1 cellular context compared by ENCODE assay signal in genomic region chr10:73625884-73626753, GRCh38.
TF ChIP-seq lines count a peak whose summit lies in the region.

No MANE protein-coding gene starts in this region.

TF ChIP-seq in HEK293, 187 proteins besides CTCF, POLR2A, EP300 and RAD21 (continued from another document):
- TF ChIP-seq ZBTB44 (tag by site-specific recombination; IDR thresholded peaks at IDR 0.05) (no peak), ZNF624 (tag by site-specific recombination; IDR thresholded peaks at IDR 0.05) (no peak), ZNF843 (tag by site-specific recombination; IDR thresholded peaks at IDR 0.05) (peak; percentile 57), ZEB2 (tag by site-specific recombination; IDR thresholded peaks at IDR 0.05) (peak; percentile 59), ZNF548 (tag by site-specific recombination; IDR thresholded peaks at IDR 0.05) (no peak), FEZF1 (tag by site-specific recombination; IDR thresholded peaks at IDR 0.05) (no peak), ZNF449 (tag by site-specific recombination; IDR thresholded peaks at IDR 0.05) (no peak), ZNF596 (tag by site-specific recombination; IDR thresholded peaks at IDR 0.05) (no peak), GFI1B (tag by site-specific recombination; IDR thresholded peaks at IDR 0.05) (no peak), ZNF561 (tag by site-specific recombination; IDR thresholded peaks at IDR 0.05; ENCODE audit: borderline replicate concordance) (peak; percentile 62; the same call in 1 of the 2 replicates), ZNF701 (tag by site-specific recombination; IDR thresholded peaks at IDR 0.05) (no peak), ZBTB11 (tag by site-specific recombination; conservative IDR thresholded peaks at IDR 0.05; ENCODE audit: low read depth) (0 out of 2 replicates have a peak, but pooled peaks have one; percentile 29), KLF8 (tag by site-specific recombination; IDR thresholded peaks at IDR 0.05) (peak; percentile 61; the same call in 1 of the 2 replicates), ZNF560 (tag by site-specific recombination; IDR thresholded peaks at IDR 0.05; ENCODE audit: borderline replicate concordance) (no peak), ZBTB10 (tag by site-specific recombination; IDR thresholded peaks at IDR 0.05) (no peak), ZSCAN16 (tag by site-specific recombination; IDR thresholded peaks at IDR 0.05) (no peak), ZNF629 (tag by site-specific recombination; IDR thresholded peaks at IDR 0.05) (peak; percentile 61), ZNF112 (tag by site-specific recombination; IDR thresholded peaks at IDR 0.05) (no peak), ZFP41 (tag by site-specific recombination; IDR thresholded peaks at IDR 0.05; ENCODE audit: borderline replicate concordance) (no peak), ZNF513 (tag by site-specific recombination; IDR thresholded peaks at IDR 0.05) (no peak), ZBTB8A (tag by site-specific recombination; IDR thresholded peaks at IDR 0.05) (peak; percentile 85), ZNF266 (tag by site-specific recombination; IDR thresholded peaks at IDR 0.05; ENCODE audit: low read depth) (peak; percentile 98), ZNF148 (tag by site-specific recombination; IDR thresholded peaks at IDR 0.05; ENCODE audit: borderline replicate concordance) (no peak), ZNF341 (tag by site-specific recombination; IDR thresholded peaks at IDR 0.05; ENCODE audit: low read depth) (no peak), ZNF18 (tag by site-specific recombination; IDR thresholded peaks at IDR 0.05) (no peak), ZNF138 (tag by site-specific recombination; IDR thresholded peaks at IDR 0.05; ENCODE audit: borderline replicate concordance) (no peak), ZNF658 (tag by site-specific recombination; IDR thresholded peaks at IDR 0.05) (no peak), ZNF133 (tag by site-specific recombination; IDR thresholded peaks at IDR 0.05) (no peak), SCRT2 (tag by site-specific recombination; IDR thresholded peaks at IDR 0.05) (peak; percentile 45), OVOL3 (tag by site-specific recombination; IDR thresholded peaks at IDR 0.05) (peak; percentile 76), IKZF3 (tag by site-specific recombination; IDR thresholded peaks at IDR 0.05) (peak; percentile 46; the same call in 1 of the 2 replicates), ZSCAN23 (tag by site-specific recombination; IDR thresholded peaks at IDR 0.05) (no peak)
